ENCODE assay signal across 8 cellular contexts in genomic region chr1:58573705-58574591, GRCh38. TPM values are rescaled to one million over a fixed set of nuclear protein-coding genes. Genes with fewer than 3 reads are reported as not detected.
DNase-seq lines count a peak whose midpoint lies in the region; ATAC-seq and TF ChIP-seq lines count a peak whose summit lies in the region.

No MANE protein-coding gene starts in this region.

- ATAC-seq in GM21515 (IDR thresholded peaks at IDR 0.05; ENCODE audit: unreplicated experiment) = peak; percentile 96

- no peaks in the 10 kb centered on the region; the same call in 1 of the 2 replicates for H3K27me3 ChIP-seq in GM06990 (replicated peaks; ENCODE audit: control insufficient read depth, insufficient read depth, low read length)
- H3K27me3 ChIP-seq in HL-60 (ENCODE audit: insufficient read depth, poor library complexity, severe bottlenecking) = peaks cover 7% of the 10 kb centered on the region

- DNase-seq in GM06990 (ENCODE audit: extremely low read depth, insufficient read length) (peak; percentile 74), HL-60 (ENCODE audit: low read depth in 1 of 2, low spot score in 1 of 2) (no peak), dermis blood vessel endothelial cell (peak; percentile 77), ureter (ENCODE audit: low spot score) (no peak), NCI-H1417 (lab: John Stamatoyannopoulos, UW) (no peak), COR-L47 (lab: John Stamatoyannopoulos, UW) (no peak), AG08395 (ENCODE audit: low spot score) (no peak)

- peak overlapping the region; percentile 12; the same call in 1 of the 2 replicates for H3K27ac ChIP-seq in HL-60 (replicated peaks)

- TF ChIP-seq CTCF in GM06990 (IDR thresholded peaks at IDR 0.05; ENCODE audit: insufficient read depth, low read length, poor library complexity, severe bottlenecking) (no peak), HL-60 (IDR thresholded peaks at IDR 0.05; ENCODE audit: insufficient read depth, low read length) (no peak)

- H3K36me3 ChIP-seq in GM06990 (ENCODE audit: control insufficient read depth, insufficient read depth, low read length) = no peaks in the 10 kb centered on the region

- H3K4me3 ChIP-seq in GM06990 (replicated peaks; ENCODE audit: low read depth, low read length) = peak overlapping the region; percentile 36; the same call in 1 of the 2 replicates
- H3K4me3 ChIP-seq in HL-60 (replicated peaks; ENCODE audit: insufficient read depth, low read length) = no peak overlapping the region

RNA-seq across cellular contexts. Expression of gene TACSTD2, which starts 3.1 kb away (rescaled TPM):
- total RNA-seq in dermis blood vessel endothelial cell = 43.9 and 48.0 TPM in 2 replicates
- total RNA-seq in ureter = 549 TPM

RNA-seq across cellular contexts. Expression of gene OMA1, which starts 27.4 kb away (rescaled TPM):
- total RNA-seq in dermis blood vessel endothelial cell (16.7 and 21.3 TPM in 2 replicates), ureter (50.8 TPM)

Comparison
In these comparisons a context has a peak if more than half of its experiments do, and no peak if none do; other contexts are left out.
1. DNase-seq: peak in GM06990 (single experiment) and dermis blood vessel endothelial cell (single experiment); none in HL-60 (0 of 2), ureter (single experiment), NCI-H1417 (0 of 3), COR-L47 (single experiment) and AG08395 (single experiment).
2. RNA of gene TACSTD2, which starts 3.1 kb away (total RNA-seq): 549 TPM in ureter (single experiment); 43.9 to 48.0 TPM in dermis blood vessel endothelial cell; every median in the first group is over 10 times any median in the second.